Comparison of ENCODE assay signal across 11 cellular contexts in genomic region chr14:104796682-104797081, GRCh38. TPM values are rescaled to one million over a fixed set of nuclear protein-coding genes. Genes with fewer than 3 reads are reported as not detected.
DNase-seq lines count a peak whose midpoint lies in the region; ATAC-seq, FAIRE-seq and TF ChIP-seq lines count a peak whose summit lies in the region.
"Had no signal": no experiment of that assay in that cellular context is flagged by ENCODE, and none has a peak within 500 bp of the region (broad histone marks: within the 10 kb centered on the region; RNA-seq: fewer than 3 reads in every experiment).

No MANE protein-coding gene starts in this region.

- H3K36me3 ChIP-seq in HepG2 (replicated peaks in 1 of 2; ENCODE audit: control insufficient read depth in 1 of 2, insufficient read depth in 2 of 2, low read length in 2 of 2) (peaks cover 0 to 3% of the 10 kb centered on the region in 2 experiments; a peak in 1 of 5 replicates), right lobe of liver (no peaks in the 10 kb centered on the region), colonic mucosa (no peaks in the 10 kb centered on the region)

- H3K27me3 ChIP-seq in HepG2 (ENCODE audit: control insufficient read depth in 1 of 2, insufficient read depth in 2 of 2, low read length in 2 of 2): no peaks in the 10 kb centered on the region
- H3K27me3 ChIP-seq in right lobe of liver: no peaks in the 10 kb centered on the region
- H3K27me3 ChIP-seq in colonic mucosa: no peaks in the 10 kb centered on the region

- peaks cover 27% of the 10 kb centered on the region for H3K4me1 Mint-ChIP-seq in activated naive CD8-positive, alpha-beta T cell treated with anti-CD3 and anti-CD28 coated beads for 36 hours
- H3K4me1 Mint-ChIP-seq in naive thymus-derived CD8-positive, alpha-beta T cell: peaks cover 16 to 55% (median 51%) of the 10 kb centered on the region in 4 donors

- CTCF ChIA-PET in HepG2 (lab: Yijun Ruan, JAX; ENCODE audit: low intra/inter-chr PET ratio, low total read pairs): no interaction called here

- peaks cover 12% of the 10 kb centered on the region for H4K20me1 ChIP-seq in HepG2 (ENCODE audit: insufficient read depth, low read length)

- H3K27ac ChIP-seq in HepG2 (ENCODE audit: extremely low read length, insufficient read depth, low read length): peak overlapping the region; percentile 52
- no peak overlapping the region for H3K27ac ChIP-seq in right lobe of liver
- no peak overlapping the region for H3K27ac ChIP-seq in colonic mucosa

- H3K9ac ChIP-seq in HepG2 (ENCODE audit: insufficient read depth, low read depth, low read length) (peak overlapping the region; percentile 73), colonic mucosa (ENCODE audit: low read depth in 2 of 2, low read length in 2 of 2) (peak overlapping the region in 1 of 2 donors; percentile 17)

- peak overlapping the region; percentile 69 for H3K4me3 Mint-ChIP-seq in activated naive CD8-positive, alpha-beta T cell treated with anti-CD3 and anti-CD28 coated beads for 36 hours
- peak overlapping the region; percentile 64 to 87 (median 74) for H3K4me3 Mint-ChIP-seq in naive thymus-derived CD8-positive, alpha-beta T cell

- TF ChIP-seq CTCF in HepG2 (CRISPR knock-in tag; IDR thresholded peaks at IDR 0.05) (no peak), right lobe of liver (IDR thresholded peaks at IDR 0.05) (no peak), colonic mucosa (IDR thresholded peaks at IDR 0.05) (no peak)

- DNase-seq in HepG2 (ENCODE audit: low spot score) (no peak), right lobe of liver (no peak), HuH-7.5 (ENCODE audit: low spot score) (no peak), colonic mucosa (no peak), AML-193 (lab: John Stamatoyannopoulos, UW) (no peak)
- no peak for DNase-seq in activated naive CD8-positive, alpha-beta T cell treated with anti-CD3 and anti-CD28 coated beads for 36 hours
- DNase-seq in naive thymus-derived CD8-positive, alpha-beta T cell: no peak
- DNase-seq: NCI-H345, SIG-M5 had no signal

- intact Hi-C loops in HepG2 (cut with micrococcal nuclease; ENCODE audit: unreplicated experiment): loop anchor here (2.0 kb wide), 1 partner anchor 24 kb away; no protein-coding TSS in a partner anchor
- intact Hi-C loops in right lobe of liver (cut with DNase I): no loop called here
- intact Hi-C loops in colonic mucosa (cut with DNase I): no loop called here

- no peaks in the 10 kb centered on the region for H3K9me3 ChIP-seq in HepG2 (ENCODE audit: low read length)
- no peaks in the 10 kb centered on the region for H3K9me3 ChIP-seq in right lobe of liver
- H3K9me3 ChIP-seq in colonic mucosa: no peaks in the 10 kb centered on the region

- POLR2A ChIA-PET in HepG2 (lab: Yijun Ruan, JAX): interaction anchor here (1.4 to 4.1 kb wide), 4 partner anchors 28 to 44 kb away, joined by 5 to 23 read pairs (median 10); partner anchors contain the start of gene SIVA1
- POLR2A ChIA-PET in naive thymus-derived CD8-positive, alpha-beta T cell (lab: Charles Lee): interaction anchor here (1.5 kb wide), 1 partner anchor 44 kb away, joined by 5 read pairs; the partner anchor contains the start of gene SIVA1

- peaks cover 25% of the 10 kb centered on the region for H3K79me2 ChIP-seq in HepG2 (ENCODE audit: insufficient read depth, low read length)

- in situ Hi-C loops in HepG2 (cut with HindIII; ENCODE audit: extremely low pct_ligation_motif_present, low pct_unique_long_range_greater_than_20kb): no loop called here

- no peak for FAIRE-seq in HepG2 (lab: Jason Lieb, UNC)
- FAIRE-seq: frontal cortex had no signal

- BruUV-seq in HepG2 (replicated peaks; lab: Mats Ljungman, UMichigan): TSS peak; percentile 31

- H3K9me3 Mint-ChIP-seq in activated naive CD8-positive, alpha-beta T cell treated with anti-CD3 and anti-CD28 coated beads for 36 hours: no peaks in the 10 kb centered on the region
- H3K9me3 Mint-ChIP-seq in naive thymus-derived CD8-positive, alpha-beta T cell: no peaks in the 10 kb centered on the region

- no peaks in the 10 kb centered on the region for H3K36me3 Mint-ChIP-seq in activated naive CD8-positive, alpha-beta T cell treated with anti-CD3 and anti-CD28 coated beads for 36 hours
- no peaks in the 10 kb centered on the region for H3K36me3 Mint-ChIP-seq in naive thymus-derived CD8-positive, alpha-beta T cell

- H3K4me3 ChIP-seq in HepG2 (replicated peaks in 1 of 3; ENCODE audit: insufficient read depth in 1 of 3, low read depth in 2 of 3, low read length in 3 of 3) (peak overlapping the region; percentile 74 to 92 (median 88)), right lobe of liver (no peak overlapping the region), colonic mucosa (no peak overlapping the region)

- H3K4me1 ChIP-seq in HepG2 (ENCODE audit: insufficient read depth, low read length): peaks cover 69% of the 10 kb centered on the region
- H3K4me1 ChIP-seq in right lobe of liver: peaks cover 3 to 41% (median 22%) of the 10 kb centered on the region in 4 donors
- H3K4me1 ChIP-seq in colonic mucosa: peaks cover 35% of the 10 kb centered on the region

- no peak overlapping the region for H2AFZ ChIP-seq in HepG2 (ENCODE audit: low read length)

- TF ChIP-seq EP300 in HepG2 (IDR thresholded peaks at IDR 0.05; ENCODE audit: low read depth in 2 of 2, low read length in 2 of 2) (no peak), HepG2 (CRISPR knock-in tag; IDR thresholded peaks at IDR 0.05; ENCODE audit: borderline replicate concordance) (no peak)

- H3K27ac Mint-ChIP-seq in activated naive CD8-positive, alpha-beta T cell treated with anti-CD3 and anti-CD28 coated beads for 36 hours: no peak overlapping the region
- H3K27ac Mint-ChIP-seq in naive thymus-derived CD8-positive, alpha-beta T cell: peak overlapping the region; percentile 19 to 93 (median 86)

- TF ChIP-seq RAD21 in HepG2 (CRISPR knock-in tag; IDR thresholded peaks at IDR 0.05): no peak

- H3K4me2 ChIP-seq in HepG2 (ENCODE audit: low read depth, low read length): peak overlapping the region; percentile 100

- H3K27me3 Mint-ChIP-seq in activated naive CD8-positive, alpha-beta T cell treated with anti-CD3 and anti-CD28 coated beads for 36 hours: peaks cover 10% of the 10 kb centered on the region
- H3K27me3 Mint-ChIP-seq in naive thymus-derived CD8-positive, alpha-beta T cell: no peaks in the 10 kb centered on the region

- 80% methylated on average over 1 of the region's 6 CpGs for WGBS in HepG2 (ENCODE audit: low lambda C conversion rate)
- 61% methylated on average over 2 of the region's 6 CpGs for WGBS in right lobe of liver (ENCODE audit: insufficient coverage, low coverage, low lambda C conversion rate, missing lambda C conversion rate)

- no peak for TF ChIP-seq POLR2A in HepG2 (IDR thresholded peaks at IDR 0.05; ENCODE audit: insufficient read depth in 1 of 2, low read depth in 2 of 2, low read length in 2 of 2)
- no peak for TF ChIP-seq POLR2A in right lobe of liver (IDR thresholded peaks at IDR 0.05)

- ATAC-seq in HepG2 (peak; percentile 3), right lobe of liver (no peak), HG03378 (IDR thresholded peaks at IDR 0.05; ENCODE audit: unreplicated experiment) (no peak)
- ATAC-seq in naive thymus-derived CD8-positive, alpha-beta T cell: no peak

RNA-seq across cellular contexts. Expression of gene AKT1, which starts 1.1 kb away (rescaled TPM):
- total RNA-seq in HepG2 (2016; rRNA removed; fragmentation: Illumina TruSeq; extraction: Trizol): 85.7 and 96.2 TPM in 2 replicates
- 66.8 and 84.2 TPM in 2 replicates for total RNA-seq in HepG2 (2016; cell fraction: cytosol; rRNA removed; fragmentation: Illumina TruSeq; extraction: Trizol; ENCODE audit: low read depth)
- total RNA-seq in HepG2 (2016; cell fraction: insoluble cytoplasmic fraction; rRNA removed; fragmentation: Illumina TruSeq; extraction: Trizol): 76.8 and 97.9 TPM in 2 replicates
- total RNA-seq in HepG2 (2016; cell fraction: membrane; rRNA removed; fragmentation: Illumina TruSeq; extraction: Trizol): 171 and 190 TPM in 2 replicates
- 48.2 and 57.1 TPM in 2 replicates for total RNA-seq in HepG2 (2016; cell fraction: nucleus; rRNA removed; fragmentation: Illumina TruSeq; extraction: Trizol)
- polyA plus RNA-seq in HepG2 (2011; rRNA removed): 116 and 135 TPM in 2 replicates
- 114 and 136 TPM in 2 replicates for polyA plus RNA-seq in HepG2 (2011; cell fraction: cytosol; rRNA removed)
- 362 and 435 TPM in 2 replicates for polyA plus RNA-seq in HepG2 (2011; cell fraction: nucleus; rRNA removed)
- 58.6 and 80.7 TPM in 2 replicates for polyA plus RNA-seq in HepG2 (2012)
- polyA plus RNA-seq in HepG2 (2016; cell fraction: cytosol; fragmentation: Illumina TruSeq; extraction: Trizol; ENCODE audit: low read depth): 81.6 and 107 TPM in 2 replicates
- 105 and 119 TPM in 2 replicates for polyA plus RNA-seq in HepG2 (2016; cell fraction: insoluble cytoplasmic fraction; fragmentation: Illumina TruSeq; extraction: Trizol; ENCODE audit: low read depth)
- 182 and 194 TPM in 2 replicates for polyA plus RNA-seq in HepG2 (2016; cell fraction: membrane; fragmentation: Illumina TruSeq; extraction: Trizol; ENCODE audit: low read depth)
- 146 and 159 TPM in 2 replicates for polyA plus RNA-seq in HepG2 (2016; cell fraction: nucleus; fragmentation: Illumina TruSeq; extraction: Trizol; ENCODE audit: insufficient read depth, low read depth)
- 159 and 183 TPM in 2 replicates for polyA minus RNA-seq in HepG2 (2011; rRNA and poly(A)+ RNA removed; ENCODE audit: low replicate concordance)
- 76.1 and 78.3 TPM in 2 replicates for polyA minus RNA-seq in HepG2 (2011; cell fraction: cytosol; rRNA and poly(A)+ RNA removed)
- polyA minus RNA-seq in HepG2 (2011; cell fraction: nucleus; rRNA and poly(A)+ RNA removed): 46.7 and 48.0 TPM in 2 replicates
- 10 to 100 TPM; 66.7 to 92.1 (median 83.9) TPM for total RNA-seq in right lobe of liver
- 100 to 1,000 TPM; 112 TPM for total RNA-seq in activated naive CD8-positive, alpha-beta T cell treated with anti-CD3 and anti-CD28 coated beads for 36 hours
- 10 to 100 TPM; 88.9 to 95.7 TPM for total RNA-seq in naive thymus-derived CD8-positive, alpha-beta T cell
- 10 to 100 TPM in 2 of 3 donors, 1 to 10 TPM in 1; 8.9 to 33.4 (median 23.1) TPM for polyA plus RNA-seq in naive thymus-derived CD8-positive, alpha-beta T cell
- 100 to 1,000 TPM; 117 to 181 TPM for total RNA-seq in colonic mucosa

RNA-seq across cellular contexts. Expression of gene ZBTB42, which starts 4.2 kb away (rescaled TPM):
- total RNA-seq in HepG2 (2016; rRNA removed; fragmentation: Illumina TruSeq; extraction: Trizol) (3.2 and 4.2 TPM in 2 replicates), right lobe of liver (10 to 100 TPM in 2 of 6 experiments, 1 to 10 TPM in 4; 2.2 to 13.7 (median 3.6) TPM), colonic mucosa (1 to 10 TPM; 6.6 to 7.0 TPM)
- 1.2 and 1.6 TPM in 2 replicates for total RNA-seq in HepG2 (2016; cell fraction: cytosol; rRNA removed; fragmentation: Illumina TruSeq; extraction: Trizol; ENCODE audit: low read depth)
- 2.4 and 3.9 TPM in 2 replicates for total RNA-seq in HepG2 (2016; cell fraction: insoluble cytoplasmic fraction; rRNA removed; fragmentation: Illumina TruSeq; extraction: Trizol)
- 4.3 and 4.4 TPM in 2 replicates for total RNA-seq in HepG2 (2016; cell fraction: membrane; rRNA removed; fragmentation: Illumina TruSeq; extraction: Trizol)
- 3.6 and 4.2 TPM in 2 replicates for total RNA-seq in HepG2 (2016; cell fraction: nucleus; rRNA removed; fragmentation: Illumina TruSeq; extraction: Trizol)
- 2.8 and 4.0 TPM in 2 replicates for polyA plus RNA-seq in HepG2 (2011; rRNA removed)
- 3.7 and 4.3 TPM in 2 replicates for polyA plus RNA-seq in HepG2 (2011; cell fraction: cytosol; rRNA removed)
- polyA plus RNA-seq in HepG2 (2011; cell fraction: nucleus; rRNA removed): 7.2 and 7.5 TPM in 2 replicates
- polyA plus RNA-seq in HepG2 (2012): 3.6 and 4.3 TPM in 2 replicates
- 1.0 and 1.1 TPM in 2 replicates for polyA plus RNA-seq in HepG2 (2016; cell fraction: cytosol; fragmentation: Illumina TruSeq; extraction: Trizol; ENCODE audit: low read depth)
- 2.3 and 2.7 TPM in 2 replicates for polyA plus RNA-seq in HepG2 (2016; cell fraction: insoluble cytoplasmic fraction; fragmentation: Illumina TruSeq; extraction: Trizol; ENCODE audit: low read depth)
- polyA plus RNA-seq in HepG2 (2016; cell fraction: membrane; fragmentation: Illumina TruSeq; extraction: Trizol; ENCODE audit: low read depth): 3.4 and 3.5 TPM in 2 replicates
- 2.8 and 3.1 TPM in 2 replicates for polyA plus RNA-seq in HepG2 (2016; cell fraction: nucleus; fragmentation: Illumina TruSeq; extraction: Trizol; ENCODE audit: insufficient read depth, low read depth)
- polyA minus RNA-seq in HepG2 (2011; rRNA and poly(A)+ RNA removed; ENCODE audit: low replicate concordance): 6.6 and 17.0 TPM in 2 replicates
- 6.2 and 8.1 TPM in 2 replicates for polyA minus RNA-seq in HepG2 (2011; cell fraction: cytosol; rRNA and poly(A)+ RNA removed)
- 8.2 TPM in 2 replicates for polyA minus RNA-seq in HepG2 (2011; cell fraction: nucleus; rRNA and poly(A)+ RNA removed)
- total RNA-seq in activated naive CD8-positive, alpha-beta T cell treated with anti-CD3 and anti-CD28 coated beads for 36 hours: 1 to 10 TPM; 1.1 to 1.4 TPM
- total RNA-seq in naive thymus-derived CD8-positive, alpha-beta T cell: 1 to 10 TPM; 8.6 to 9.6 TPM
- polyA plus RNA-seq in naive thymus-derived CD8-positive, alpha-beta T cell: 1 to 10 TPM; 1.0 to 1.8 (median 1.6) TPM

RNA-seq across cellular contexts. Expression of gene SIVA1, which starts 43.7 kb away (rescaled TPM):
- 153 and 186 TPM in 2 replicates for total RNA-seq in HepG2 (2016; rRNA removed; fragmentation: Illumina TruSeq; extraction: Trizol)
- total RNA-seq in HepG2 (2016; cell fraction: cytosol; rRNA removed; fragmentation: Illumina TruSeq; extraction: Trizol; ENCODE audit: low read depth): 171 and 229 TPM in 2 replicates
- 166 and 191 TPM in 2 replicates for total RNA-seq in HepG2 (2016; cell fraction: insoluble cytoplasmic fraction; rRNA removed; fragmentation: Illumina TruSeq; extraction: Trizol)
- 186 and 219 TPM in 2 replicates for total RNA-seq in HepG2 (2016; cell fraction: membrane; rRNA removed; fragmentation: Illumina TruSeq; extraction: Trizol)
- 86.2 and 101 TPM in 2 replicates for total RNA-seq in HepG2 (2016; cell fraction: nucleus; rRNA removed; fragmentation: Illumina TruSeq; extraction: Trizol)
- 123 and 142 TPM in 2 replicates for polyA plus RNA-seq in HepG2 (2011; rRNA removed)
- 108 and 239 TPM in 2 replicates for polyA plus RNA-seq in HepG2 (2011; cell fraction: cytosol; rRNA removed)
- polyA plus RNA-seq in HepG2 (2011; cell fraction: nucleus; rRNA removed): 125 and 162 TPM in 2 replicates
- 61.3 and 68.1 TPM in 2 replicates for polyA plus RNA-seq in HepG2 (2012)
- polyA plus RNA-seq in HepG2 (2016; cell fraction: cytosol; fragmentation: Illumina TruSeq; extraction: Trizol; ENCODE audit: low read depth): 162 and 202 TPM in 2 replicates
- 128 and 130 TPM in 2 replicates for polyA plus RNA-seq in HepG2 (2016; cell fraction: insoluble cytoplasmic fraction; fragmentation: Illumina TruSeq; extraction: Trizol; ENCODE audit: low read depth)
- 134 and 168 TPM in 2 replicates for polyA plus RNA-seq in HepG2 (2016; cell fraction: membrane; fragmentation: Illumina TruSeq; extraction: Trizol; ENCODE audit: low read depth)
- 129 and 133 TPM in 2 replicates for polyA plus RNA-seq in HepG2 (2016; cell fraction: nucleus; fragmentation: Illumina TruSeq; extraction: Trizol; ENCODE audit: insufficient read depth, low read depth)
- polyA minus RNA-seq in HepG2 (2011; rRNA and poly(A)+ RNA removed; ENCODE audit: low replicate concordance): 49.5 and 64.5 TPM in 2 replicates
- polyA minus RNA-seq in HepG2 (2011; cell fraction: cytosol; rRNA and poly(A)+ RNA removed): 22.7 and 31.5 TPM in 2 replicates
- polyA minus RNA-seq in HepG2 (2011; cell fraction: nucleus; rRNA and poly(A)+ RNA removed): 17.3 and 18.4 TPM in 2 replicates
- 100 to 1,000 TPM in 2 of 6 experiments, 10 to 100 TPM in 4; 38.1 to 252 (median 50.6) TPM for total RNA-seq in right lobe of liver
- 100 to 1,000 TPM; 137 to 147 TPM for total RNA-seq in activated naive CD8-positive, alpha-beta T cell treated with anti-CD3 and anti-CD28 coated beads for 36 hours
- total RNA-seq in naive thymus-derived CD8-positive, alpha-beta T cell: 10 to 100 TPM; 75.4 to 82.5 TPM
- polyA plus RNA-seq in naive thymus-derived CD8-positive, alpha-beta T cell: 100 to 1,000 TPM; 248 to 297 (median 283) TPM
- 100 to 1,000 TPM in 1 of 2 donors, 10 to 100 TPM in 1; 58.8 to 153 TPM for total RNA-seq in colonic mucosa

Comparison
In these comparisons a context has a peak if more than half of its experiments do, and no peak if none do; other contexts are left out.
1. H3K4me3 ChIP-seq: peak in HepG2 (3 of 3); none in right lobe of liver (0 of 3) and colonic mucosa (single experiment).